16 cellular contexts compared by ENCODE assay signal in the genomic region with DNA sequence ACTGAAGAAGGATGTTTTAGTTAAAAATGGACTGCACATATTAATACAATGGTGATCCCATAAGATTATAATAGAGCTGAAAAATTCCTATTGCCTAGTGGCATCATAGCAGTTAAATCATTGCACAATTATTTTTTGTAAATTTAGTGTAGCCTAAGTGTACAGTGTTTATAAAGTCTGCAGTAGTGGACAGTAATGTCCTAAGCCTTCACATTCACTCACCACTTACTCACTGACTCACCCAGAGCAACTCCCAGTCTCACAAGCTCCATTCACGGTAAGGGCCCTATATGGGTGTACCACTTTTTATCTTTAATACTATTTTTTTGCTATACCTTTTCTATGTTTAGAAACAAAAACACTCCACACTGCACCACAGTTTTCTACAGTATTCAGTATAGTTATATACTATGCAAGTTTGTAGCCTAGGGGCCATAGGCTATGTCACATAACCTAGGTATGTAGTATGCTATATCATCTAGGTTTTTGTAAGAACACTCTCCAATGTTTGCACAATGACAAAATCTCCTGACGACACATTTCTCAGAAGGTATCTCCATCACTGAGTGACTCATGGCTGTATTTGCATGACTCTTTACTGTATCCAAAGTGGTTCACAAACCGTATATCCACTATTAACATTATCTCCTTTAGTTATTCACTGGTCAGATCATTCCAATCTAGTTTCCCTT.
A peak's percentile ranks its signal among the peaks of the same experiment; 100 is the strongest.
DNase-seq lines count a peak whose midpoint lies in the region; ATAC-seq and TF ChIP-seq lines count a peak whose summit lies in the region.
"Had no signal": no experiment of that assay in that cellular context is flagged by ENCODE, and none has a peak within 500 bp of the region (broad histone marks: within the 10 kb centered on the region; RNA-seq: fewer than 3 reads in every experiment).

No MANE protein-coding gene starts in this region.

- DNase-seq in Calu3, result no peak
- DNase-seq in HT-29 (ENCODE audit: low spot score), result peak; percentile 56
- peak; percentile 9 for DNase-seq in astrocyte of the hippocampus (ENCODE audit: low read depth, low spot score)
- DNase-seq in left lung, result no peak
- DNase-seq in HuH-7.5 (ENCODE audit: low spot score), result no peak
- DNase-seq in progenitor cell of endocrine pancreas (ENCODE audit: low spot score, unreplicated experiment), result no peak
- no peak for DNase-seq in NCI-H146 treated with DMSO at 0.1 percent for 48 hours (lab: John Stamatoyannopoulos, UW; ENCODE audit: unreplicated experiment)
- DNase-seq: activated CD4-positive, alpha-beta memory T cell treated with anti-CD3 and anti-CD28 coated beads, Interleukin-2, amount 10 ng/mL, durations not matched to agents 7 days and 5 days; anterior cingulate cortex; NCI-H1105 treated with DMSO at 0.1 percent for 48 hours; stimulated activated naive CD4-positive, alpha-beta T cell had no signal

- TF ChIP-seq CTCF in Calu3 (IDR thresholded peaks at IDR 0.05; ENCODE audit: unreplicated experiment) (no peak), left lung (IDR thresholded peaks at IDR 0.05) (no peak), progenitor cell of endocrine pancreas (IDR thresholded peaks at IDR 0.05; ENCODE audit: unreplicated experiment) (no peak)

- peak overlapping the region; percentile 67 for H3K27ac Mint-ChIP-seq in Calu3 (ENCODE audit: unreplicated experiment)
- H3K27ac Mint-ChIP-seq in progenitor cell of endocrine pancreas, result no peak overlapping the region
- H3K27ac Mint-ChIP-seq: activated CD4-positive, alpha-beta memory T cell treated with anti-CD3 and anti-CD28 coated beads, Interleukin-2, amount 10 ng/mL, durations not matched to agents 7 days and 5 days; activated T-helper 2 cell treated with anti-CD3 and anti-CD28 coated beads, Interferon-gamma antibody, Interleukin-2, Interleukin-4, amounts not matched to agents 10 μg/mL and 5 μg/mL and 100 μg/mL, durations not matched to agents 14 hours and 24 hours and 36 hours had no signal

- H3K4me1 Mint-ChIP-seq in Calu3 (ENCODE audit: low read depth, unreplicated experiment), result peaks cover 18% of the 10 kb centered on the region
- peaks cover 4% of the 10 kb centered on the region for H3K4me1 Mint-ChIP-seq in progenitor cell of endocrine pancreas (ENCODE audit: low read depth)
- H3K4me1 Mint-ChIP-seq: neural crest cell had no signal

- no peaks in the 10 kb centered on the region for H3K4me1 ChIP-seq in left lung
- H3K4me1 ChIP-seq: SJSA1 had no signal

- H3K27me3 ChIP-seq in left lung, result no peaks in the 10 kb centered on the region
- H3K27me3 ChIP-seq: SJSA1 had no signal

- no TSS peak for BruUV-seq in Calu3 (replicated peaks; lab: Mats Ljungman, UMichigan)

- H3K4me3 Mint-ChIP-seq in Calu3 (ENCODE audit: low read depth, unreplicated experiment) (no peak overlapping the region), progenitor cell of endocrine pancreas (ENCODE audit: low read depth) (no peak overlapping the region)
- H3K4me3 Mint-ChIP-seq: activated CD4-positive, alpha-beta memory T cell treated with anti-CD3 and anti-CD28 coated beads, Interleukin-2, amount 10 ng/mL, durations not matched to agents 7 days and 5 days; neural crest cell had no signal

- H3K9me3 Mint-ChIP-seq in Calu3 (ENCODE audit: low read depth, unreplicated experiment), result peaks cover 2% of the 10 kb centered on the region
- H3K9me3 Mint-ChIP-seq in progenitor cell of endocrine pancreas (ENCODE audit: low read depth), result peaks cover 3% of the 10 kb centered on the region
- H3K9me3 Mint-ChIP-seq: activated T-helper 2 cell treated with anti-CD3 and anti-CD28 coated beads, Interferon-gamma antibody, Interleukin-2, Interleukin-4, amounts not matched to agents 10 μg/mL and 5 μg/mL and 100 μg/mL, durations not matched to agents 14 hours and 24 hours and 36 hours; neural crest cell had no signal

- no peak overlapping the region for H3K27ac ChIP-seq in left lung
- H3K27ac ChIP-seq: SJSA1 had no signal

- H3K36me3 ChIP-seq in left lung, result no peaks in the 10 kb centered on the region
- H3K36me3 ChIP-seq: SJSA1 had no signal

- ATAC-seq in left lung (peak; percentile 83), GM21529 (IDR thresholded peaks at IDR 0.05; ENCODE audit: unreplicated experiment) (no peak)
- ATAC-seq: sciatic nerve had no signal

- H3K4me3 ChIP-seq in left lung, result no peak overlapping the region
- H3K4me3 ChIP-seq: SJSA1 had no signal

- H3K9me3 ChIP-seq in left lung, result no peaks in the 10 kb centered on the region
- H3K9me3 ChIP-seq: SJSA1 had no signal

- intact Hi-C loops in Calu3 (cut with micrococcal nuclease; ENCODE audit: unreplicated experiment) (no loop called here), left lung (cut with DNase I) (no loop called here)

- H3K27me3 Mint-ChIP-seq in Calu3 (ENCODE audit: unreplicated experiment) (no peaks in the 10 kb centered on the region), progenitor cell of endocrine pancreas (no peaks in the 10 kb centered on the region)
- H3K27me3 Mint-ChIP-seq: activated CD4-positive, alpha-beta memory T cell treated with anti-CD3 and anti-CD28 coated beads, Interleukin-2, amount 10 ng/mL, durations not matched to agents 7 days and 5 days had no signal

- H3K36me3 Mint-ChIP-seq in Calu3 (ENCODE audit: insufficient read depth, unreplicated experiment) (peaks cover 6% of the 10 kb centered on the region), progenitor cell of endocrine pancreas (ENCODE audit: insufficient read depth) (no peaks in the 10 kb centered on the region)

- CTCF ChIA-PET in Calu3 (lab: Charles Lee), result no interaction called here

Comparison
In these comparisons a context has a peak if more than half of its experiments do, and no peak if none do; other contexts are left out.
1. DNase-seq: peak in HT-29 (single experiment) and astrocyte of the hippocampus (single experiment); none in Calu3 (single experiment), left lung (0 of 2), HuH-7.5 (single experiment), progenitor cell of endocrine pancreas (single experiment) and NCI-H146 treated with DMSO at 0.1 percent for 48 hours (single experiment).